In the genomic region with DNA sequence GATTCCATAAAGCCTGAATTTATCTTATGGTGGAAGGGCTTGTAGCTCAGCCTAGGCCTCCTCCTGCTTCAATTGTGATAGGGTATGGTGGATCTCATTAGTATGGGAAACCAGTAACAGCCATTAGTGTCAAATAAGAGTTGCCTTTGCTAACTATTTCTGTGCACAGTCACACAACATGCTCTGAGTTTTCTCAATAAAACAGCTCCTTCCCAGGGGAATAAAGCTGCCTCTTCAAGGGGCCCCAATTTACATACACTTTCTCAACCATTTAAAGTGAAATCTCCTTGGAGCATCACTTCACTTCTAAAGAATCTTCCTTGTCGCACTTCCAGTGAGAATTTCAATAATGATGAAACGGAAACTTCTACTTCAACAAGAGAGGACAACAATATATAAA, we compare ENCODE assay signal across 14 cellular contexts.
"Had no signal": no experiment of that assay in that cellular context is flagged by ENCODE, and none has a peak within 500 bp of the region (broad histone marks: within the 10 kb centered on the region; RNA-seq: fewer than 3 reads in every experiment).

No MANE protein-coding gene starts in this region.

- H3K9me3 ChIP-seq: ascending aorta, transverse colon, vagina had no signal

- H3K4me3 ChIP-seq: ascending aorta, transverse colon, vagina had no signal

- H3K4me3 Mint-ChIP-seq: activated naive CD8-positive, alpha-beta T cell treated with anti-CD3 and anti-CD28 coated beads, Interleukin-2, amount 50 U/mL, for 24 hours; naive B cell had no signal

- H3K9me3 Mint-ChIP-seq: activated naive CD8-positive, alpha-beta T cell treated with anti-CD3 and anti-CD28 coated beads, Interleukin-2, amount 50 U/mL, for 24 hours; naive B cell had no signal

- H3K27ac Mint-ChIP-seq: activated naive CD8-positive, alpha-beta T cell treated with anti-CD3 and anti-CD28 coated beads, Interleukin-2, amount 50 U/mL, for 24 hours had no signal

- H3K27ac ChIP-seq: ascending aorta, transverse colon, vagina had no signal

- ATAC-seq: activated naive CD8-positive, alpha-beta T cell treated with anti-CD3 and anti-CD28 coated beads, Interleukin-2, amount 50 U/mL, for 24 hours; esophagus mucosa; left lobe of liver had no signal

- H3K27me3 ChIP-seq: ascending aorta, transverse colon, vagina had no signal

- H3K27me3 Mint-ChIP-seq: activated naive CD8-positive, alpha-beta T cell treated with anti-CD3 and anti-CD28 coated beads, Interleukin-2, amount 50 U/mL, for 24 hours; naive B cell had no signal

- DNase-seq: activated CD4-positive, alpha-beta T cell treated with anti-CD3 and anti-CD28 coated beads, Interleukin-2, amount 50 U/mL, for 1 hour; activated CD8-positive, alpha-beta memory T cell treated with anti-CD3 and anti-CD28 coated beads for 24 hours; activated gamma-delta T cell treated with Interleukin-2 at 50 U/mL for 16 hours; activated naive CD8-positive, alpha-beta T cell treated with anti-CD3 and anti-CD28 coated beads, Interleukin-2, amount 50 U/mL, for 24 hours; mammary epithelial cell; naive B cell; nucleus accumbens; stimulated activated CD4-positive, alpha-beta T cell treated with anti-CD3 and anti-CD28 coated beads, Interleukin-2, amount 100 ng/mL, for 48 hours; stimulated activated naive CD4-positive, alpha-beta T cell; transverse colon had no signal

- H3K36me3 ChIP-seq: transverse colon had no signal
